9 cellular contexts compared by ENCODE assay signal in the genomic region with DNA sequence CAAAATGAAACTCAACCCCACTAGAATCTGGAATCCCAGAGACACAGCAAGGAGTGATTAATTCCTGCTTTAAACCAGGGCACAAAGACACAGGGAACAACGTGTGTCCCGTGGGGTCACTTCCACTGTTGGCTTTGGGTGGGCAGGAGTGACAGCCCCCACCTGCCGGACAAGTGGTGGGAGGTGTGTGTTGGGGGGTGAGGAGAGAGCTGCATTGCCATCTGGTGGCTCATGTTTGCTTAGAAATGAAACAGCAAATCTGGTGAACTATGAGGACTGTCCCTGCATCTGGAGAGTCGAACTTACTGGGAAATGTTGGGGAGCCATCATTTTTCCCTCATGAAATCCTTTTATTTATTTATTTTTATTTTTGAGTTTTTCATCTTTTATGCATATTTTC.
A peak's percentile ranks its signal among the peaks of the same experiment; 100 is the strongest.
DNase-seq lines count a peak whose midpoint lies in the region; ATAC-seq, FAIRE-seq and TF ChIP-seq lines count a peak whose summit lies in the region.
"Had no signal": no experiment of that assay in that cellular context is flagged by ENCODE, and none has a peak within 500 bp of the region (broad histone marks: within the 10 kb centered on the region; RNA-seq: fewer than 3 reads in every experiment).

No MANE protein-coding gene starts in this region.

- no peak overlapping the region for H3K4me3 Mint-ChIP-seq in glutamatergic neuron (ENCODE audit: unreplicated experiment)
- H3K4me3 Mint-ChIP-seq: IgD-negative memory B cell had no signal

- peak overlapping the region; percentile 60 for H3K4me2 ChIP-seq in A549

- CTCF ChIA-PET in A549 (lab: Yijun Ruan, JAX): interaction anchor here (0.6 to 1.7 kb wide), 6 partner anchors 8 to 1063 kb away, joined by 3 to 5 read pairs (median 5); no protein-coding TSS in a partner anchor

- no peaks in the 10 kb centered on the region for H3K4me1 ChIP-seq in A549

- TF ChIP-seq RAD21 in A549 (conservative IDR thresholded peaks at IDR 0.05 in 1 of 2, IDR thresholded peaks at IDR 0.05 in 1 of 2): peak; percentile 50 to 60

- ATAC-seq in A549 (peak; percentile 75 to 84; a peak in 5 of 6 replicates), SK-N-SH treated with all-trans-retinoic acid at 6 μM for 48 hours (peak; percentile 65)

- POLR2A ChIA-PET in A549 (lab: Yijun Ruan, JAX): no interaction called here

- 0% methylated on average over 4 of the region's 4 CpGs for WGBS in A549 (ENCODE audit: missing lambda C conversion rate)

- H3K27ac ChIP-seq in A549: peak overlapping the region in 1 of 2 experiments; percentile 78; a peak in 3 of 6 replicates

- H3K4me1 Mint-ChIP-seq in glutamatergic neuron (ENCODE audit: low read depth, unreplicated experiment): peaks cover 22% of the 10 kb centered on the region

- H3K9me3 Mint-ChIP-seq in glutamatergic neuron (ENCODE audit: unreplicated experiment): peaks cover 7% of the 10 kb centered on the region
- H3K9me3 Mint-ChIP-seq: IgD-negative memory B cell had no signal

- no peak for TF ChIP-seq EP300 in A549 (IDR thresholded peaks at IDR 0.05)

- H3K36me3 Mint-ChIP-seq in glutamatergic neuron (ENCODE audit: unreplicated experiment): no peaks in the 10 kb centered on the region
- H3K36me3 Mint-ChIP-seq: IgD-negative memory B cell had no signal

- DNase-seq in A549 (ENCODE audit: low read depth in 1 of 2, low spot score in 1 of 2): peak; percentile 16 to 46
- no peak for DNase-seq in GM12865 (ENCODE audit: low read depth)
- no peak for DNase-seq in glutamatergic neuron
- DNase-seq in NCI-H226: no peak
- DNase-seq in SIG-M5 treated with dmso at 0.1 percent for 504 hours (lab: John Stamatoyannopoulos, UW; ENCODE audit: unreplicated experiment): no peak
- DNase-seq in NCI-H345 treated with DMSO at 0.1 percent for 48 hours (lab: John Stamatoyannopoulos, UW; ENCODE audit: unreplicated experiment): no peak
- DNase-seq in SIG-M5 (lab: John Stamatoyannopoulos, UW): no peak

- FAIRE-seq in A549 (lab: Jason Lieb, UNC): no peak

- peaks cover 7% of the 10 kb centered on the region for H3K27me3 Mint-ChIP-seq in glutamatergic neuron (ENCODE audit: unreplicated experiment)

- no peaks in the 10 kb centered on the region for H3K9me3 ChIP-seq in A549

- TF ChIP-seq POLR2A in A549 (IDR thresholded peaks at IDR 0.05; ENCODE audit: low read length): no peak

- TF ChIP-seq CTCF in A549 (IDR thresholded peaks at IDR 0.05) (peak; percentile 50), GM12865 (IDR thresholded peaks at IDR 0.05; ENCODE audit: insufficient read depth, low read depth, low read length, missing control alignments) (peak; percentile 12), glutamatergic neuron (IDR thresholded peaks at IDR 0.05; ENCODE audit: partially characterized antibody, unreplicated experiment) (peak; percentile 24)

- H3K4me3 ChIP-seq in A549 (no peak overlapping the region), GM12865 (ENCODE audit: low read depth, low read length) (no peak overlapping the region)

- no peak overlapping the region for H3K27ac Mint-ChIP-seq in glutamatergic neuron (ENCODE audit: unreplicated experiment)
- H3K27ac Mint-ChIP-seq: IgD-negative memory B cell had no signal

TF ChIP-seq in A549, 52 proteins besides CTCF, POLR2A, EP300 and RAD21:
- TF ChIP-seq SMC3 (IDR thresholded peaks at IDR 0.05): peak; percentile 48
- TF ChIP-seq KDM1A (IDR thresholded peaks at IDR 0.05; ENCODE audit: low read depth): no peak

TF ChIP-seq in SK-N-SH treated with all-trans-retinoic acid at 6 μM for 48 hours, 23 proteins besides CTCF, POLR2A, EP300 and RAD21:
- TF ChIP-seq ZNF565 (CRISPR knock-in tag; conservative IDR thresholded peaks at IDR 0.05; ENCODE audit: low read depth) (no peak), ISL1 (CRISPR knock-in tag; IDR thresholded peaks at IDR 0.05) (no peak), ESRRG (CRISPR knock-in tag; IDR thresholded peaks at IDR 0.05) (no peak), PPARA (CRISPR knock-in tag; IDR thresholded peaks at IDR 0.05; ENCODE audit: borderline replicate concordance) (no peak), ARNTL (CRISPR knock-in tag; IDR thresholded peaks at IDR 0.05; ENCODE audit: borderline replicate concordance, low read depth) (no peak), TCF4 (CRISPR knock-in tag; IDR thresholded peaks at IDR 0.05; ENCODE audit: borderline replicate concordance) (no peak), ZFP30 (CRISPR knock-in tag; IDR thresholded peaks at IDR 0.05) (no peak), ZC3H10 (CRISPR knock-in tag; IDR thresholded peaks at IDR 0.05) (no peak), CSDC2 (CRISPR knock-in tag; IDR thresholded peaks at IDR 0.05) (no peak), BACH2 (CRISPR knock-in tag; IDR thresholded peaks at IDR 0.05; ENCODE audit: borderline replicate concordance) (no peak), TOX (CRISPR knock-in tag; IDR thresholded peaks at IDR 0.05; ENCODE audit: borderline replicate concordance) (no peak), ZNF8 (CRISPR knock-in tag; IDR thresholded peaks at IDR 0.05) (no peak), ZNF70 (CRISPR knock-in tag; IDR thresholded peaks at IDR 0.05) (no peak), SNAI2 (CRISPR knock-in tag; IDR thresholded peaks at IDR 0.05) (no peak), RARB (CRISPR knock-in tag; IDR thresholded peaks at IDR 0.05) (no peak), OSR1 (CRISPR knock-in tag; IDR thresholded peaks at IDR 0.05) (no peak)
- TF ChIP-seq, protein P1, sequence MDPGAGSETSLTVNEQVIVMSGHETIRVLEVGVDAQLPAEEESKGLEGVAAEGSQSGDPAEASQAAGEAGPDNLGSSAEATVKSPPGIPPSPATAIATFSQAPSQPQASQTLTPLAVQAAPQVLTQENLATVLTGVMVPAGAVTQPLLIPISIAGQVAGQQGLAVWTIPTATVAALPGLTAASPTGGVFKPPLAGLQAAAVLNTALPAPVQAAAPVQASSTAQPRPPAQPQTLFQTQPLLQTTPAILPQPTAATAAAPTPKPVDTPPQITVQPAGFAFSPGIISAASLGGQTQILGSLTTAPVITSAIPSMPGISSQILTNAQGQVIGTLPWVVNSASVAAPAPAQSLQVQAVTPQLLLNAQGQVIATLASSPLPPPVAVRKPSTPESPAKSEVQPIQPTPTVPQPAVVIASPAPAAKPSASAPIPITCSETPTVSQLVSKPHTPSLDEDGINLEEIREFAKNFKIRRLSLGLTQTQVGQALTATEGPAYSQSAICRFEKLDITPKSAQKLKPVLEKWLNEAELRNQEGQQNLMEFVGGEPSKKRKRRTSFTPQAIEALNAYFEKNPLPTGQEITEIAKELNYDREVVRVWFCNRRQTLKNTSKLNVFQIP (CRISPR knock-in tag; IDR thresholded peaks at IDR 0.05; ENCODE audit: borderline replicate concordance, low read depth): no peak
- TF ChIP-seq, protein P2, sequence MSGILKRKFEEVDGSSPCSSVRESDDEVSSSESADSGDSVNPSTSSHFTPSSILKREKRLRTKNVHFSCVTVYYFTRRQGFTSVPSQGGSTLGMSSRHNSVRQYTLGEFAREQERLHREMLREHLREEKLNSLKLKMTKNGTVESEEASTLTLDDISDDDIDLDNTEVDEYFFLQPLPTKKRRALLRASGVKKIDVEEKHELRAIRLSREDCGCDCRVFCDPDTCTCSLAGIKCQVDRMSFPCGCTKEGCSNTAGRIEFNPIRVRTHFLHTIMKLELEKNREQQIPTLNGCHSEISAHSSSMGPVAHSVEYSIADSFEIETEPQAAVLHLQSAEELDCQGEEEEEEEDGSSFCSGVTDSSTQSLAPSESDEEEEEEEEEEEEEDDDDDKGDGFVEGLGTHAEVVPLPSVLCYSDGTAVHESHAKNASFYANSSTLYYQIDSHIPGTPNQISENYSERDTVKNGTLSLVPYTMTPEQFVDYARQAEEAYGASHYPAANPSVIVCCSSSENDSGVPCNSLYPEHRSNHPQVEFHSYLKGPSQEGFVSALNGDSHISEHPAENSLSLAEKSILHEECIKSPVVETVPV (CRISPR knock-in tag; IDR thresholded peaks at IDR 0.05): no peak
- TF ChIP-seq, protein P3, sequence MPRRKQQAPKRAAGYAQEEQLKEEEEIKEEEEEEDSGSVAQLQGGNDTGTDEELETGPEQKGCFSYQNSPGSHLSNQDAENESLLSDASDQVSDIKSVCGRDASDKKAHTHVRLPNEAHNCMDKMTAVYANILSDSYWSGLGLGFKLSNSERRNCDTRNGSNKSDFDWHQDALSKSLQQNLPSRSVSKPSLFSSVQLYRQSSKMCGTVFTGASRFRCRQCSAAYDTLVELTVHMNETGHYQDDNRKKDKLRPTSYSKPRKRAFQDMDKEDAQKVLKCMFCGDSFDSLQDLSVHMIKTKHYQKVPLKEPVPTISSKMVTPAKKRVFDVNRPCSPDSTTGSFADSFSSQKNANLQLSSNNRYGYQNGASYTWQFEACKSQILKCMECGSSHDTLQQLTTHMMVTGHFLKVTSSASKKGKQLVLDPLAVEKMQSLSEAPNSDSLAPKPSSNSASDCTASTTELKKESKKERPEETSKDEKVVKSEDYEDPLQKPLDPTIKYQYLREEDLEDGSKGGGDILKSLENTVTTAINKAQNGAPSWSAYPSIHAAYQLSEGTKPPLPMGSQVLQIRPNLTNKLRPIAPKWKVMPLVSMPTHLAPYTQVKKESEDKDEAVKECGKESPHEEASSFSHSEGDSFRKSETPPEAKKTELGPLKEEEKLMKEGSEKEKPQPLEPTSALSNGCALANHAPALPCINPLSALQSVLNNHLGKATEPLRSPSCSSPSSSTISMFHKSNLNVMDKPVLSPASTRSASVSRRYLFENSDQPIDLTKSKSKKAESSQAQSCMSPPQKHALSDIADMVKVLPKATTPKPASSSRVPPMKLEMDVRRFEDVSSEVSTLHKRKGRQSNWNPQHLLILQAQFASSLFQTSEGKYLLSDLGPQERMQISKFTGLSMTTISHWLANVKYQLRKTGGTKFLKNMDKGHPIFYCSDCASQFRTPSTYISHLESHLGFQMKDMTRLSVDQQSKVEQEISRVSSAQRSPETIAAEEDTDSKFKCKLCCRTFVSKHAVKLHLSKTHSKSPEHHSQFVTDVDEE (CRISPR knock-in tag; IDR thresholded peaks at IDR 0.05): no peak
- TF ChIP-seq, protein P4, sequence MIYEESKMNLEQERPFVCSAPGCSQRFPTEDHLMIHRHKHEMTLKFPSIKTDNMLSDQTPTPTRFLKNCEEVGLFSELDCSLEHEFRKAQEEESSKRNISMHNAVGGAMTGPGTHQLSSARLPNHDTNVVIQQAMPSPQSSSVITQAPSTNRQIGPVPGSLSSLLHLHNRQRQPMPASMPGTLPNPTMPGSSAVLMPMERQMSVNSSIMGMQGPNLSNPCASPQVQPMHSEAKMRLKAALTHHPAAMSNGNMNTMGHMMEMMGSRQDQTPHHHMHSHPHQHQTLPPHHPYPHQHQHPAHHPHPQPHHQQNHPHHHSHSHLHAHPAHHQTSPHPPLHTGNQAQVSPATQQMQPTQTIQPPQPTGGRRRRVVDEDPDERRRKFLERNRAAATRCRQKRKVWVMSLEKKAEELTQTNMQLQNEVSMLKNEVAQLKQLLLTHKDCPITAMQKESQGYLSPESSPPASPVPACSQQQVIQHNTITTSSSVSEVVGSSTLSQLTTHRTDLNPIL (CRISPR knock-in tag; IDR thresholded peaks at IDR 0.05; ENCODE audit: low read depth): no peak

Comparison
In these comparisons a context has a peak if more than half of its experiments do, and no peak if none do; other contexts are left out.
1. DNase-seq: peak in A549 (2 of 2); none in GM12865 (single experiment), glutamatergic neuron (single experiment), NCI-H226 (single experiment), SIG-M5 treated with dmso at 0.1 percent for 504 hours (single experiment), NCI-H345 treated with DMSO at 0.1 percent for 48 hours (single experiment) and SIG-M5 (single experiment).
2. Peak in every context shown above with its lines, with median percentiles within 50 percentile points of each other: CTCF ChIP-seq.